ENCODE assay signal across 12 cellular contexts in the genomic region with DNA sequence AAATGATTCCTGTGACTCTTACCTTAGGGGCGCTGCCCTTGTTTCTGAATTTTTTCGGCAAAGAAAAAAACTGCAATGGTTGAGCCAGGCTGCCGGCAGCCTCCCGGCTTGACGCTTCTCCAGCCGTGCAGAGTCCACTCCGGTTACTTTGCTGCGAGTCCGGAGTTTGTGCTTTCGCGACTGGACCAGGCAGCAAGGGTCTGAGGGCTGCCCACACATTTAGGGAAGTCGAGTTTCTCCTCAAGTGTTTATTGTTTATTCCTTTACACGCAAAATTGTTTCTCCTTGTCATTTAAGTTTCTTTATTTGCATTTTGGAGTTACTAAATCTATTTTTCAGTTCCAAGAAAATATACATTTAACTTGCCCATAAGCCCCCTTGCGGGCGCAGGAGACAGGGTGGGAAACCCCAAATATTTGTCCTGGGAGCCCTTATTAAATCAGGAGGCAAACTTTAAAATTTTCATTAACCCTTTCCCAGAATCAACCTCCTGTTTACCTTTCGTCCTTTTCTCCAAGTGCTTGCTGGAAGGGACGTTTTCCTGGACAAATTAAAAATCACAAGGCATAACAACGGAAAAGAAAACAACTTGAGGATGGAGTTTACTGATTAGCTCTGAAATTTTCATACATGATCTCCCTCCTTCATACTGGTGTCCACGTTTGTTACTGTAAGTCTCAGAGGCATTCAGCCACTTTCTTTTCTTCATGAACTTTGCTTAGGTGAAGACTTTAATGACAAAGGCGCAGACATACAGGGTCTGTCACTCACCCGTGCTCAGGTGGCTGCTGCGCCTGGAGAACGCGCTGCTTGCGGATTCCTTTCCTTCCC. TPM values are rescaled to one million over a fixed set of nuclear protein-coding genes. Genes with fewer than 3 reads are reported as not detected.
DNase-seq lines count a peak whose midpoint lies in the region; ATAC-seq and TF ChIP-seq lines count a peak whose summit lies in the region.
"Had no signal": no experiment of that assay in that cellular context is flagged by ENCODE, and none has a peak within 500 bp of the region (broad histone marks: within the 10 kb centered on the region; RNA-seq: fewer than 3 reads in every experiment).

No MANE protein-coding gene starts in this region.

- H3K4me1 ChIP-seq in mesodermal cell (ENCODE audit: control insufficient read depth, insufficient read depth, low read length, poor library complexity, severe bottlenecking) (peaks cover 13% of the 10 kb centered on the region), tibial artery (peaks cover 4 to 40% (median 34%) of the 10 kb centered on the region in 4 donors)

- H3K27ac Mint-ChIP-seq in activated naive CD8-positive, alpha-beta T cell: no peak overlapping the region
- no peak overlapping the region for H3K27ac Mint-ChIP-seq in activated naive CD8-positive, alpha-beta T cell treated with anti-CD3 and anti-CD28 coated beads for 36 hours

- peaks cover 11% of the 10 kb centered on the region for H3K4me1 Mint-ChIP-seq in activated naive CD8-positive, alpha-beta T cell (ENCODE audit: low read depth)
- no peaks in the 10 kb centered on the region for H3K4me1 Mint-ChIP-seq in activated naive CD8-positive, alpha-beta T cell treated with anti-CD3 and anti-CD28 coated beads for 36 hours

- TF ChIP-seq CTCF in coronary artery (IDR thresholded peaks at IDR 0.05) (no peak), tibial artery (IDR thresholded peaks at IDR 0.05) (no peak)

- intact Hi-C loops in tibial artery (cut with DNase I; ENCODE audit: low total_unique reads): loop anchor here (10.0 kb wide), 1 partner anchor 350 kb away; no protein-coding TSS in a partner anchor

- no peaks in the 10 kb centered on the region for H3K9me3 ChIP-seq in mesodermal cell (ENCODE audit: control insufficient read depth, low read length)
- no peaks in the 10 kb centered on the region for H3K9me3 ChIP-seq in tibial artery
- H3K9me3 ChIP-seq: ascending aorta had no signal

- H3K4me3 ChIP-seq in coronary artery (peak overlapping the region; percentile 77), mesodermal cell (ENCODE audit: extremely low read depth, insufficient read depth, low read length, poor library complexity, severe bottlenecking) (peak overlapping the region; percentile 54), tibial artery (peak overlapping the region; percentile 59 to 60)

- no peak overlapping the region for H3K27ac ChIP-seq in coronary artery
- H3K27ac ChIP-seq in mesodermal cell (ENCODE audit: low read depth, low read length, severe bottlenecking): no peak overlapping the region
- no peak overlapping the region for H3K27ac ChIP-seq in tibial artery
- H3K27ac ChIP-seq: ascending aorta had no signal

- peaks cover 0 to 80% of the 10 kb centered on the region in 2 donors for H3K27me3 ChIP-seq in tibial artery

- 2% methylated on average over 10 to 18 of the region's 25 CpGs for WGBS in mesodermal cell (ENCODE audit: insufficient coverage in 2 of 2), 2 experiments

- H3K4me3 Mint-ChIP-seq in activated naive CD8-positive, alpha-beta T cell: peak overlapping the region; percentile 14
- no peak overlapping the region for H3K4me3 Mint-ChIP-seq in activated naive CD8-positive, alpha-beta T cell treated with anti-CD3 and anti-CD28 coated beads for 36 hours

- no peak for DNase-seq in activated naive CD8-positive, alpha-beta T cell treated with anti-CD3 and anti-CD28 coated beads for 36 hours
- DNase-seq in coronary artery (ENCODE audit: low spot score) (peak; percentile 54), tibial artery (no peak)
- no peak for DNase-seq in stimulated activated CD4-positive, alpha-beta T cell treated with anti-CD3 and anti-CD28 coated beads, Interleukin-4, amount 100 ng/mL, for 1 hour
- DNase-seq in stimulated activated naive CD4-positive, alpha-beta T cell (lab: John Stamatoyannopoulos, UW): no peak
- DNase-seq: NCI-H1105 treated with DMSO at 0.1 percent for 48 hours, substantia nigra had no signal

- no peaks in the 10 kb centered on the region for H3K9me3 Mint-ChIP-seq in activated naive CD8-positive, alpha-beta T cell (ENCODE audit: low read depth)
- H3K9me3 Mint-ChIP-seq in activated naive CD8-positive, alpha-beta T cell treated with anti-CD3 and anti-CD28 coated beads for 36 hours: no peaks in the 10 kb centered on the region

- H3K27me3 Mint-ChIP-seq in activated naive CD8-positive, alpha-beta T cell: peaks cover 24% of the 10 kb centered on the region
- peaks cover 51% of the 10 kb centered on the region for H3K27me3 Mint-ChIP-seq in activated naive CD8-positive, alpha-beta T cell treated with anti-CD3 and anti-CD28 coated beads for 36 hours

- no peaks in the 10 kb centered on the region for H3K36me3 Mint-ChIP-seq in activated naive CD8-positive, alpha-beta T cell
- H3K36me3 Mint-ChIP-seq in activated naive CD8-positive, alpha-beta T cell treated with anti-CD3 and anti-CD28 coated beads for 36 hours: no peaks in the 10 kb centered on the region

- ATAC-seq in GM18520 (IDR thresholded peaks at IDR 0.05; ENCODE audit: unreplicated experiment): no peak

- H3K36me3 ChIP-seq in mesodermal cell (ENCODE audit: control insufficient read depth, insufficient read depth, low read length) (no peaks in the 10 kb centered on the region), tibial artery (no peaks in the 10 kb centered on the region)
- H3K36me3 ChIP-seq: ascending aorta had no signal

RNA-seq across cellular contexts. Expression of gene PDE10A, which starts 1.7 kb away (rescaled TPM):
- not detected for total RNA-seq in activated naive CD8-positive, alpha-beta T cell treated with anti-CD3 and anti-CD28 coated beads for 36 hours
- 7.4 TPM for polyA plus RNA-seq in mesodermal cell (2013, experiment 1 of 2)
- 6.5 TPM for polyA plus RNA-seq in mesodermal cell (2013, experiment 2 of 2)
- total RNA-seq: T-helper 2 cell treated with Interferon-gamma antibody and Interleukin-4, amounts not matched to agents 100 ng/mL and 5 ng/mL, for 36 hours had no signal
